ENCODE assay signal across 28 cellular contexts in genomic region chr11:95143106-95143681, GRCh38. TPM values are rescaled to one million over a fixed set of nuclear protein-coding genes. Genes with fewer than 3 reads are reported as not detected.
DNase-seq lines count a peak whose midpoint lies in the region; ATAC-seq and TF ChIP-seq lines count a peak whose summit lies in the region.
"Had no signal": no experiment of that assay in that cellular context is flagged by ENCODE, and none has a peak within 500 bp of the region (broad histone marks: within the 10 kb centered on the region; RNA-seq: fewer than 3 reads in every experiment).

No MANE protein-coding gene starts in this region.

- H3K4me2 ChIP-seq in BLaER1 (peak overlapping the region; percentile 54), osteoblast (ENCODE audit: insufficient read depth, low read length) (peak overlapping the region; percentile 60), mammary epithelial cell (ENCODE audit: insufficient read depth, low read depth, low read length) (no peak overlapping the region)

- no peaks in the 10 kb centered on the region for H3K9me3 ChIP-seq in BLaER1
- H3K9me3 ChIP-seq in MG63, result no peaks in the 10 kb centered on the region
- H3K9me3 ChIP-seq in osteoblast (ENCODE audit: low read depth, low read length), result no peaks in the 10 kb centered on the region
- H3K9me3 ChIP-seq in mammary epithelial cell (replicated peaks; ENCODE audit: insufficient read depth, low read length), result no peaks in the 10 kb centered on the region
- H3K9me3 ChIP-seq: ascending aorta, esophagus squamous epithelium, testis had no signal

- H4K20me1 ChIP-seq in BLaER1 (peaks cover 1% of the 10 kb centered on the region; the same call in 1 of the 2 replicates), osteoblast (ENCODE audit: insufficient read depth, low read length) (no peaks in the 10 kb centered on the region), mammary epithelial cell (ENCODE audit: insufficient read depth, low read length) (no peaks in the 10 kb centered on the region)

- peak; percentile 71 for DNase-seq in MG63
- DNase-seq in fibroblast of gingiva (ENCODE audit: low read depth), result peak; percentile 53
- peak; percentile 90 for DNase-seq in osteoblast (ENCODE audit: insufficient read length, low spot score, missing footprints)
- no peak for DNase-seq in mammary epithelial cell
- no peak for DNase-seq in NCI-H2081 treated with DMSO at 0.1 percent for 48 hours (lab: John Stamatoyannopoulos, UW)
- DNase-seq in left cardiac atrium, result no peak
- DNase-seq: activated CD4-positive, alpha-beta memory T cell treated with anti-CD3 and anti-CD28 coated beads, Interleukin-2, amount 10 ng/mL, durations not matched to agents 7 days and 5 days; activated CD4-positive, CD25-positive, alpha-beta regulatory T cell; activated CD8-positive, alpha-beta memory T cell treated with anti-CD3 and anti-CD28 coated beads, Interleukin-2, amount 50 U/mL, for 48 hours; CD4-positive, alpha-beta memory T cell; cortex of kidney; endodermal cell; esophagus squamous epithelium; H7; NCI-H1105 treated with DMSO at 0.1 percent for 48 hours; NCI-H2029 treated with DMSO at 0.1 percent for 48 hours; NCI-H345; NCI-H748 treated with DMSO at 0.1 percent for 48 hours; stimulated activated CD4-positive, alpha-beta T cell treated with anti-CD3 and anti-CD28 coated beads, Interleukin-4, amount 100 ng/mL, for 4 hours; stimulated activated naive CD4-positive, alpha-beta T cell; SW 1271; T1000; testis had no signal

- no peak for ATAC-seq in HG02588 (IDR thresholded peaks at IDR 0.05; ENCODE audit: unreplicated experiment)
- no peak for ATAC-seq in left cardiac atrium
- ATAC-seq: K562, sciatic nerve had no signal

- no peak overlapping the region for H3K27ac ChIP-seq in BLaER1
- peak overlapping the region; percentile 94 for H3K27ac ChIP-seq in osteoblast (ENCODE audit: low read depth, low read length)
- no peak overlapping the region for H3K27ac ChIP-seq in mammary epithelial cell (ENCODE audit: insufficient read depth, low read depth, low read length)
- H3K27ac ChIP-seq: ascending aorta, esophagus squamous epithelium, testis had no signal

- H2AFZ ChIP-seq in osteoblast (ENCODE audit: low read length) (no peak overlapping the region), mammary epithelial cell (ENCODE audit: low read depth, low read length) (no peak overlapping the region)

- intact Hi-C loops in mammary epithelial cell (cut with micrococcal nuclease), result no loop called here
- intact Hi-C loops in left cardiac atrium (cut with DNase I), result loop anchor here in 1 of 2 donors (10.0 kb wide), 1 partner anchor 48 kb away; no protein-coding TSS in a partner anchor

- CTCF ChIA-PET in mammary epithelial cell (lab: Charles Lee; ENCODE audit: low non-redundant PET), result no interaction called here

- H3K4me1 ChIP-seq in BLaER1 (peaks cover 27% of the 10 kb centered on the region), osteoblast (ENCODE audit: insufficient read depth, low read length) (peaks cover 60% of the 10 kb centered on the region), mammary epithelial cell (ENCODE audit: insufficient read depth, low read length) (peaks cover 23% of the 10 kb centered on the region)
- H3K4me1 ChIP-seq: ascending aorta had no signal

- no TSS peak for BruUV-seq in mammary epithelial cell (replicated peaks; lab: Mats Ljungman, UMichigan)

- H3K36me3 ChIP-seq in BLaER1 (no peaks in the 10 kb centered on the region), MG63 (no peaks in the 10 kb centered on the region; the same call in 1 of the 2 replicates), osteoblast (ENCODE audit: insufficient read depth, low read length) (no peaks in the 10 kb centered on the region), mammary epithelial cell (ENCODE audit: insufficient read depth, low read length) (no peaks in the 10 kb centered on the region)
- H3K36me3 ChIP-seq: ascending aorta, esophagus squamous epithelium had no signal

- dilution Hi-C loops in mammary epithelial cell (cut with HindIII; ENCODE audit: low sequenced_read_pairs), result no loop called here

- H3K4me3 ChIP-seq in BLaER1, result no peak overlapping the region
- H3K4me3 ChIP-seq in MG63, result no peak overlapping the region
- H3K4me3 ChIP-seq in osteoblast (ENCODE audit: insufficient read depth, low read length), result no peak overlapping the region
- no peak overlapping the region for H3K4me3 ChIP-seq in mammary epithelial cell (replicated peaks in 1 of 3; ENCODE audit: insufficient read depth in 1 of 3, low read depth in 2 of 3, low read length in 3 of 3)
- H3K4me3 ChIP-seq: ascending aorta, esophagus squamous epithelium, K562, testis had no signal

- H3K79me2 ChIP-seq in osteoblast (ENCODE audit: insufficient read depth, low read length), result no peaks in the 10 kb centered on the region
- no peaks in the 10 kb centered on the region for H3K79me2 ChIP-seq in mammary epithelial cell (ENCODE audit: insufficient read depth, low read length)

- H3K9ac ChIP-seq in BLaER1 (no peak overlapping the region), mammary epithelial cell (ENCODE audit: insufficient read depth, low read length) (no peak overlapping the region)

- in situ Hi-C loops in mammary epithelial cell (cut with MboI; ENCODE audit: low sequenced_read_pairs in 2 of 2), result loop anchor here (5.0 to 10.0 kb wide), 3 partner anchors 48 to 76 kb away; partner anchors contain the start of gene SRSF8 (in 1 of the 2)

- 94% methylated on average over 6 of the region's 6 CpGs for WGBS in mammary epithelial cell (ENCODE audit: low coverage, missing lambda C conversion rate)

- no peak for TF ChIP-seq CTCF in osteoblast (IDR thresholded peaks at IDR 0.05; ENCODE audit: extremely low read depth, low read depth, low read length)
- TF ChIP-seq CTCF in mammary epithelial cell (conservative IDR thresholded peaks at IDR 0.05 in 1 of 2, IDR thresholded peaks at IDR 0.05 in 1 of 2; ENCODE audit: extremely low read depth in 1 of 2, insufficient read depth in 1 of 2, low read depth in 1 of 2, low read length in 2 of 2), result no peak

- H3K27me3 ChIP-seq in BLaER1 (no peaks in the 10 kb centered on the region), MG63 (no peaks in the 10 kb centered on the region), osteoblast (ENCODE audit: insufficient read depth, low read length) (no peaks in the 10 kb centered on the region), mammary epithelial cell (ENCODE audit: insufficient read depth, low read length) (no peaks in the 10 kb centered on the region)
- H3K27me3 ChIP-seq: ascending aorta, esophagus squamous epithelium, testis had no signal

RNA-seq across cellular contexts. Expression of gene ENDOD1, which starts 53.5 kb away (rescaled TPM):
- total RNA-seq in MG63 (2014; rRNA removed; shearing (Covaris generic); ENCODE audit: low replicate concordance), result 5.4 and 6.4 TPM in 2 replicates
- 43.0 and 44.2 TPM in 2 replicates for total RNA-seq in osteoblast
- total RNA-seq in mammary epithelial cell, result 100 to 1,000 TPM in 1 of 2 donors, 10 to 100 TPM in 1; 47.9 to 206 TPM
- polyA plus RNA-seq in mammary epithelial cell, result 37.2 TPM
- polyA minus RNA-seq in mammary epithelial cell, result 66.9 TPM
- 10 to 100 TPM; 13.4 to 19.8 TPM for total RNA-seq in left cardiac atrium

Comparison
In these comparisons a context has a peak if more than half of its experiments do, and no peak if none do; other contexts are left out.
1. DNase-seq: peak in MG63 (single experiment), fibroblast of gingiva (single experiment) and osteoblast (single experiment); none in mammary epithelial cell (single experiment), NCI-H2081 treated with DMSO at 0.1 percent for 48 hours (single experiment) and left cardiac atrium (single experiment).